In the genomic region with DNA sequence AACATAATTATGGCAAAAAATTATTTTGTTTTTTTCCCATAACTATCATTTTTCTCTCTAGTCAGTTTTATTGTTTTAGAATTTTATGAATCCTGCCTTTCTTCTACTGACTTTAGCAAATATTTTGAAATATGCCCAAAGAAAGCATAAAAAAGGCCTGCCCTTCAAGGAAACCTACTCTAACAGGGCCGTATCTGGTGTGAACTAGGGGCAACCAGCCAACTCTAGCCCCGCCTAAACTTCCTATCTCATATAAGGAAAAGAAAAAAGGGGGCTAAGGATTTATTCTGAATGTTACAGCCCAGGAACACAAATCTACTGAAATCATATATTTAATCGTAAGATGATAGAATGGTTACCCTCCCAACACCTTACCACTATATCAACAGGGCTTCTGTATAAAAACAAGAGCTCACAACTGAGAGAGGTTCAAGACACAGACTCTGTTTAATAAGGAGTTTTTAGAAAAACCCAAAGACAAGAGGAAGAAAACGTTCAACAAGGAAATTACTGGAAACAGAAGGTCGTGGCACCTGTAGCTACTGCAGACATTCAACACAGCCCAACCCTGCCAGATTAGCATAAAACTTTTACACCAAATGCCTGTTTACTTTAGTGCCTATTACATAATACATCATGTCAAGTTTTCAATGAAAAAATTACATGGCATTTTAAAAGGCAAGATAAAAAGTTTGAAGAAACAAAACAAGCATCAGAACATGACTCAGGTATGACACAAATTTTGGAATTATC, we compare ENCODE assay signal across 2 cellular contexts.
TF ChIP-seq lines count a peak whose summit lies in the region.

No MANE protein-coding gene starts in this region.

TF ChIP-seq in SK-N-SH, 30 proteins besides CTCF, POLR2A, EP300 and RAD21 (continued from another document):
- TF ChIP-seq MAX (IDR thresholded peaks at IDR 0.05; ENCODE audit: low read depth) (no peak), GABPA (IDR thresholded peaks at IDR 0.05; ENCODE audit: low read depth) (no peak), FOXM1 (IDR thresholded peaks at IDR 0.05; ENCODE audit: low read depth) (no peak), YY1 (IDR thresholded peaks at IDR 0.05; ENCODE audit: low read depth) (no peak), RFX5 (IDR thresholded peaks at IDR 0.05; ENCODE audit: low read length) (no peak), GATA2 (CRISPR knock-in tag; IDR thresholded peaks at IDR 0.05) (no peak), FOSL2 (IDR thresholded peaks at IDR 0.05; ENCODE audit: borderline replicate concordance, low read depth) (no peak), EZH2phosphoT487 (IDR thresholded peaks at IDR 0.05; ENCODE audit: borderline replicate concordance, low read depth) (no peak)

TF ChIP-seq in SK-N-SH treated with all-trans-retinoic acid at 6 μM for 48 hours, 23 proteins besides CTCF, POLR2A, EP300 and RAD21 (continued from another document):
- TF ChIP-seq, protein P1, sequence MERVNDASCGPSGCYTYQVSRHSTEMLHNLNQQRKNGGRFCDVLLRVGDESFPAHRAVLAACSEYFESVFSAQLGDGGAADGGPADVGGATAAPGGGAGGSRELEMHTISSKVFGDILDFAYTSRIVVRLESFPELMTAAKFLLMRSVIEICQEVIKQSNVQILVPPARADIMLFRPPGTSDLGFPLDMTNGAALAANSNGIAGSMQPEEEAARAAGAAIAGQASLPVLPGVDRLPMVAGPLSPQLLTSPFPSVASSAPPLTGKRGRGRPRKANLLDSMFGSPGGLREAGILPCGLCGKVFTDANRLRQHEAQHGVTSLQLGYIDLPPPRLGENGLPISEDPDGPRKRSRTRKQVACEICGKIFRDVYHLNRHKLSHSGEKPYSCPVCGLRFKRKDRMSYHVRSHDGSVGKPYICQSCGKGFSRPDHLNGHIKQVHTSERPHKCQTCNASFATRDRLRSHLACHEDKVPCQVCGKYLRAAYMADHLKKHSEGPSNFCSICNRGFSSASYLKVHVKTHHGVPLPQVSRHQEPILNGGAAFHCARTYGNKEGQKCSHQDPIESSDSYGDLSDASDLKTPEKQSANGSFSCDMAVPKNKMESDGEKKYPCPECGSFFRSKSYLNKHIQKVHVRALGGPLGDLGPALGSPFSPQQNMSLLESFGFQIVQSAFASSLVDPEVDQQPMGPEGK (CRISPR knock-in tag; IDR thresholded peaks at IDR 0.05; ENCODE audit: borderline replicate concordance): no peak
- TF ChIP-seq CREB5 (CRISPR knock-in tag; IDR thresholded peaks at IDR 0.05; ENCODE audit: low read depth) (no peak), BACH2 (CRISPR knock-in tag; IDR thresholded peaks at IDR 0.05; ENCODE audit: borderline replicate concordance) (no peak)
